In the genomic region with DNA sequence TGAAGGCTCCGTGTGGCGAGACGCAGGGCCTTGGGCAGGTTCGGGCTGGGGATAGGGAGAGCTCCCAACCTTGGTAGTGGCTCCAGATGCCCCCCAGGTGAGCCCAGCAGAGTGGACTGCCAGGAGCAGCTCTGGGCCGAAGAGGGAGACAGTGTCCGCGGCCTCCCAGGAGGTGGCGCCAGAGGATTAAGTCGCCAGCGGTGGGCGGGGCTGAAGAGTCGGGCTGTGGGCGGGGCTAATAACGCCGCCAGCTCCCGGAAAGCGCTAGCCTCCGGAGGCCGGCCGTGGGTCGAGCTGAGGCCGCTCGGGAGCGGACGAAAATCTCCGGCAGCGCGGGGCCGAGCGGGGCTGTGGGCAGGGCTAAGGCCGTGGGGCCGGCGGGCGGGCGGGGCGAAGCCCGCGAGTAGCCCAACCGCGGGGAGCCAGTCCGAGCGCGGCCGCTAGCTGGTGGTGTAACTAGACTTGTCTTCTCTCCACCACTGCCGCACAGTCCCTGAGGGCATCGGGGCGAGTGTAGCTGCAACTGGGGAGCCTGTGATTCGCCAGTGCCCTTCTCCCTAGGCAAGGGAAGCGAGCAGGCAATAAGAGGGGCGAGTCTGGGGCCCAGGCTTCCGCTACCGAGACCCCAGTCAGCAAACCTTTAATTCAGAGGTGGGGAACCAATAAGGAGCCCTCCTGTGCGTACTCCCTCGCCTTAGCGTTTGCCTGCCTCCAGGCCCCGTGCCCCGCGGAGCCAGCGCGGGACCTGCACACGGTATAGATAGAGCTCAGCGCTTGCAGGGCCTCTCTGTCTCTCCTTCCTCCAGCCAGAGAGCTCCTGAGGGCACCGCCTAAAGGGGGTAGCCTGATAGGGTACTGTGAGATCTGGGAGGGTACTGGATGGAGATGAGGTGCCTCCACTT, we compare ENCODE assay signal across 8 cellular contexts. TPM values are rescaled to one million over a fixed set of nuclear protein-coding genes. Genes with fewer than 3 reads are reported as not detected.
DNase-seq lines count a peak whose midpoint lies in the region; ATAC-seq, FAIRE-seq and TF ChIP-seq lines count a peak whose summit lies in the region.

No MANE protein-coding gene starts in this region.

- DNase-seq in Ammon's horn (ENCODE audit: low spot score) (peak; percentile 95), NCI-H446 (lab: John Stamatoyannopoulos, UW) (peak; percentile 75 to 85), cerebellar cortex (ENCODE audit: low spot score) (peak; percentile 94), kidney (peak; percentile 98)
- DNase-seq in stimulated activated CD4-positive, alpha-beta T cell treated with anti-CD3 and anti-CD28 coated beads, Interleukin-15, amount 100 ng/mL, for 1 hour (ENCODE audit: low read depth in 1 of 2, low spot score in 1 of 2) = peak; percentile 86 to 89

- H3K36me3 ChIP-seq in kidney (ENCODE audit: control insufficient read depth in 1 of 2, insufficient read depth in 2 of 2, low read length in 2 of 2) = no peaks in the 10 kb centered on the region

- H3K9ac ChIP-seq in kidney (ENCODE audit: low read length in 2 of 2) = peak overlapping the region; percentile 66 to 72

- H3K27ac ChIP-seq in kidney (ENCODE audit: low read depth in 2 of 2, low read length in 2 of 2) = peak overlapping the region; percentile 59 to 73

- TF ChIP-seq CTCF in kidney (IDR thresholded peaks at IDR 0.05; ENCODE audit: borderline replicate concordance, extremely low read depth, insufficient read depth) = peak; percentile 91

- H3K9me3 ChIP-seq in kidney (ENCODE audit: control insufficient read depth in 1 of 2, low read length in 2 of 2) = no peaks in the 10 kb centered on the region

- intact Hi-C loops in kidney (cut with DNase I) = loop anchor here (10.0 kb wide), 1 partner anchor 125 kb away; no protein-coding TSS in a partner anchor

- peak; percentile 84 for ATAC-seq in GM19043 (IDR thresholded peaks at IDR 0.05; ENCODE audit: low read depth, unreplicated experiment)
- peak; percentile 88 for ATAC-seq in HG03354 (IDR thresholded peaks at IDR 0.05; ENCODE audit: poor library complexity, severe bottlenecking, unreplicated experiment)
- ATAC-seq in activated CD4-positive, CD25-positive, alpha-beta regulatory T cell treated with anti-CD3 and anti-CD28 coated beads, Interleukin-2, amount 50 U/mL, for 24 hours = peak; percentile 87 to 89

- H3K4me3 ChIP-seq in kidney (ENCODE audit: low read length in 2 of 2) = peak overlapping the region; percentile 62 to 66

- FAIRE-seq in kidney (lab: Jason Lieb, UNC) = peak; percentile 21

- peaks cover 15 to 21% of the 10 kb centered on the region in 2 donors for H3K4me1 ChIP-seq in kidney (ENCODE audit: control insufficient read depth in 1 of 2, insufficient read depth in 1 of 2, low read depth in 1 of 2, low read length in 2 of 2)

RNA-seq across cellular contexts. Expression of a gene that starts 14.4 kb away (rescaled TPM):
- total RNA-seq in kidney = 1.3 TPM
- 0.11 TPM for polyA plus RNA-seq in kidney (ENCODE audit: insufficient read depth, low read depth, low replicate concordance)

Comparison
In these comparisons a context has a peak if more than half of its experiments do, and no peak if none do; other contexts are left out.
1. Peak in every context shown above with its lines: DNase-seq, ATAC-seq, H3K4me3 ChIP-seq and H3K27ac ChIP-seq.